In genomic region chr1:45002650-45003645, GRCh38 we compare ENCODE assay signal across 22 cellular contexts. TPM values are rescaled to one million over a fixed set of nuclear protein-coding genes. Genes with fewer than 3 reads are reported as not detected.
DNase-seq lines count a peak whose midpoint lies in the region; ATAC-seq, FAIRE-seq and TF ChIP-seq lines count a peak whose summit lies in the region.
"Had no signal": no experiment of that assay in that cellular context is flagged by ENCODE, and none has a peak within 500 bp of the region (broad histone marks: within the 10 kb centered on the region; RNA-seq: fewer than 3 reads in every experiment).

No MANE protein-coding gene starts in this region.

- TSS peak; percentile 23 for BruUV-seq in Caco-2 (replicated peaks; lab: Mats Ljungman, UMichigan)

- CTCF ChIA-PET in Caco-2 (lab: Charles Lee) (no interaction called here), H1 (lab: Charles Lee; ENCODE audit: partially characterized antibody) (interaction anchor here (0.7 to 2.3 kb wide), 2 partner anchors 11 to 167 kb away, joined by 3 to 8 read pairs; no protein-coding TSS in a partner anchor)

- no peak overlapping the region for H2BK120ac ChIP-seq in H1 (replicated peaks; ENCODE audit: low read depth, low read length)

- TF ChIP-seq EP300 in H1 (IDR thresholded peaks at IDR 0.05; ENCODE audit: borderline replicate concordance in 1 of 2, low read depth in 2 of 2, low read length in 2 of 2), result no peak

- no peaks in the 10 kb centered on the region for H3K79me2 ChIP-seq in H1 (ENCODE audit: control insufficient read depth in 1 of 2, insufficient read depth in 2 of 2, low read length in 2 of 2)

- H3K56ac ChIP-seq in H1 (replicated peaks; ENCODE audit: insufficient read length, low read depth, low read length), result no peak overlapping the region

- DNase-seq in activated T-cell treated with anti-CD3 and anti-CD28 coated beads, Interleukin-2, amount 50 U/mL, for 24 hours, result no peak
- DNase-seq in activated T-cell treated with anti-CD3 and anti-CD28 coated beads, Interleukin-2, amount 50 U/mL, for 48 hours, result no peak
- DNase-seq in Caco-2, result peak in 1 of 2 experiments; percentile 14
- no peak for DNase-seq in H1 (ENCODE audit: low read depth in 1 of 2, low spot score in 2 of 2)
- DNase-seq in neural crest cell (ENCODE audit: low read depth, low spot score), result no peak
- no peak for DNase-seq in H54 (ENCODE audit: insufficient read length, low spot score)
- DNase-seq in A172 (ENCODE audit: low spot score), result no peak
- DNase-seq: activated CD4-positive, CD25-positive, alpha-beta regulatory T cell treated with anti-CD3 and anti-CD28 coated beads, Interleukin-2, amount 50 U/mL, for 72 hours; dermis blood vessel endothelial cell; heart right ventricle; HFFc6; NCI-H1694 treated with DMSO at 0.1 percent for 48 hours; NCI-H526 treated with DMSO at 0.1 percent for 48 hours; SHP77 treated with DMSO at 0.1 percent for 48 hours; stimulated activated CD4-positive, alpha-beta T cell treated with anti-CD3 and anti-CD28 coated beads, Interleukin-4, amount 100 ng/mL, for 4 hours; T-cell had no signal

- no peak overlapping the region for H4K5ac ChIP-seq in H1 (ENCODE audit: insufficient read length, low read depth, low read length)

- H3K27me3 ChIP-seq in Caco-2 (replicated peaks; ENCODE audit: control insufficient read depth, insufficient read depth, low read length), result no peaks in the 10 kb centered on the region
- H3K27me3 ChIP-seq in H1 (replicated peaks in 1 of 4; ENCODE audit: control insufficient read depth in 3 of 4, extremely low read depth in 1 of 4, insufficient read depth in 3 of 4, low read length in 3 of 4), result no peaks in the 10 kb centered on the region
- H3K27me3 ChIP-seq: heart right ventricle had no signal

- no peaks in the 10 kb centered on the region for H3K79me1 ChIP-seq in H1 (ENCODE audit: low read depth, low read length)

- H3K4me3 Mint-ChIP-seq in activated T-cell treated with anti-CD3 and anti-CD28 coated beads, Interleukin-2, amount 50 U/mL, for 24 hours, result no peak overlapping the region
- H3K4me3 Mint-ChIP-seq in Caco-2 (ENCODE audit: unreplicated experiment), result no peak overlapping the region
- no peak overlapping the region for H3K4me3 Mint-ChIP-seq in neural crest cell
- H3K4me3 Mint-ChIP-seq: B cell, HFFc6, T-cell had no signal

- no peaks in the 10 kb centered on the region for H3K9me3 Mint-ChIP-seq in activated T-cell treated with anti-CD3 and anti-CD28 coated beads, Interleukin-2, amount 50 U/mL, for 24 hours
- no peaks in the 10 kb centered on the region for H3K9me3 Mint-ChIP-seq in Caco-2 (ENCODE audit: unreplicated experiment)
- no peaks in the 10 kb centered on the region for H3K9me3 Mint-ChIP-seq in neural crest cell
- H3K9me3 Mint-ChIP-seq: HFFc6, T-cell had no signal

- H3K23ac ChIP-seq in H1 (ENCODE audit: insufficient read length), result no peak overlapping the region

- no peak overlapping the region; the same call in 1 of the 2 replicates for H4K8ac ChIP-seq in H1 (ENCODE audit: extremely low read depth, insufficient read depth, low read length)

- no peak for TF ChIP-seq RAD21 in H1 (IDR thresholded peaks at IDR 0.05 in 1 of 2, conservative IDR thresholded peaks at IDR 0.05 in 1 of 2; ENCODE audit: low read depth in 2 of 2, low read length in 2 of 2)

- H3K36me3 ChIP-seq in Caco-2 (ENCODE audit: control insufficient read depth, insufficient read depth, low read length), result no peaks in the 10 kb centered on the region; the same call in none of the 2 replicates
- peaks cover 6 to 36% (median 16%) of the 10 kb centered on the region in 4 experiments; a peak in 7 of 8 replicates for H3K36me3 ChIP-seq in H1 (ENCODE audit: control insufficient read depth in 2 of 4, insufficient read depth in 4 of 4, low read length in 3 of 4)

- intact Hi-C loops in Caco-2 (cut with micrococcal nuclease; ENCODE audit: unreplicated experiment), result no loop called here

- no peak overlapping the region for H4K91ac ChIP-seq in H1 (replicated peaks; ENCODE audit: insufficient read length, low read length)

- peaks cover 60% of the 10 kb centered on the region for H3K36me3 Mint-ChIP-seq in activated T-cell treated with anti-CD3 and anti-CD28 coated beads, Interleukin-2, amount 50 U/mL, for 24 hours (ENCODE audit: low read depth)
- H3K36me3 Mint-ChIP-seq in Caco-2 (ENCODE audit: insufficient read depth, unreplicated experiment) (peaks cover 23% of the 10 kb centered on the region), neural crest cell (ENCODE audit: low read depth) (peaks cover 9% of the 10 kb centered on the region)

- H2BK20ac ChIP-seq in H1 (ENCODE audit: low read length), result no peak overlapping the region

- peak overlapping the region; percentile 35; the same call in 1 of the 2 replicates for H2BK5ac ChIP-seq in H1 (ENCODE audit: low read depth, low read length)

- no peak overlapping the region for H3K4ac ChIP-seq in H1 (replicated peaks; ENCODE audit: insufficient read length, low read depth, low read length)

- no peaks in the 10 kb centered on the region for H3K27me3 Mint-ChIP-seq in activated T-cell treated with anti-CD3 and anti-CD28 coated beads, Interleukin-2, amount 50 U/mL, for 24 hours
- H3K27me3 Mint-ChIP-seq in Caco-2 (ENCODE audit: insufficient read depth, unreplicated experiment), result no peaks in the 10 kb centered on the region
- no peaks in the 10 kb centered on the region for H3K27me3 Mint-ChIP-seq in neural crest cell (ENCODE audit: low read depth)
- H3K27me3 Mint-ChIP-seq: B cell, T-cell had no signal

- no peak overlapping the region for H2BK15ac ChIP-seq in H1 (ENCODE audit: low read length)

- no peak overlapping the region for H2AK5ac ChIP-seq in H1 (ENCODE audit: low read depth, low read length)

- H2AFZ ChIP-seq in H1 (ENCODE audit: low read length), result no peak overlapping the region

- no peaks in the 10 kb centered on the region for H3K4me1 ChIP-seq in Caco-2
- no peaks in the 10 kb centered on the region for H3K4me1 ChIP-seq in H1 (replicated peaks in 1 of 4; ENCODE audit: control insufficient read depth in 3 of 4, insufficient read depth in 4 of 4, low read length in 3 of 4)

- H3K18ac ChIP-seq in H1 (ENCODE audit: extremely low read depth, low read length), result no peak overlapping the region

- no peaks in the 10 kb centered on the region for H3K23me2 ChIP-seq in H1 (ENCODE audit: low read depth, low read length)

- H3K9ac ChIP-seq in H1 (replicated peaks in 1 of 4; ENCODE audit: extremely low read depth in 1 of 4, low read depth in 3 of 4, low read length in 3 of 4), result no peak overlapping the region; a peak in 1 of 7 replicates
- H3K9ac ChIP-seq: KMS-11 had no signal

- TF ChIP-seq CTCF in Caco-2 (IDR thresholded peaks at IDR 0.05; ENCODE audit: insufficient read depth in 1 of 2, low read depth in 1 of 2, low read length in 1 of 2, severe bottlenecking in 1 of 2, unreplicated experiment in 1 of 2), result no peak
- TF ChIP-seq CTCF in H1 (IDR thresholded peaks at IDR 0.05; ENCODE audit: control extremely low read depth in 1 of 3, insufficient read depth in 1 of 3, low read depth in 1 of 3, low read length in 3 of 3), result no peak
- TF ChIP-seq CTCF in neural crest cell (conservative IDR thresholded peaks at IDR 0.05), result no peak

- H3K4me3 ChIP-seq in Caco-2 (ENCODE audit: low read depth, low read length) (no peak overlapping the region), H1 (ENCODE audit: extremely low read depth in 1 of 4, insufficient read depth in 2 of 4, low read depth in 3 of 4, low read length in 4 of 4) (no peak overlapping the region)
- H3K4me3 ChIP-seq: heart right ventricle had no signal

- peaks cover 0 to 6% of the 10 kb centered on the region in 2 experiments for H4K20me1 ChIP-seq in H1 (replicated peaks in 1 of 2; ENCODE audit: control insufficient read depth in 1 of 2, insufficient read depth in 2 of 2, low read length in 2 of 2)

- POLR2A ChIA-PET in Caco-2 (lab: Charles Lee), result interaction anchor here (0.8 to 1.1 kb wide), 2 partner anchors 8 to 10 kb away, joined by 3 to 7 read pairs; partner anchors contain the start of gene HECTD3
- POLR2A ChIA-PET in H1 (lab: Charles Lee; ENCODE audit: partially characterized antibody), result interaction anchor here (0.8 to 1.8 kb wide), 2 partner anchors 9 to 227 kb away, joined by 3 to 9 read pairs; partner anchors contain the start of genes HECTD3, RPS8 and UROD

- TF ChIP-seq POLR2A in H1 (IDR thresholded peaks at IDR 0.05; ENCODE audit: control extremely low read depth in 1 of 2, low read depth in 2 of 2, low read length in 2 of 2), result no peak
- no peak for TF ChIP-seq POLR2A in H54 (IDR thresholded peaks at IDR 0.05; ENCODE audit: low read depth, low read length)

- H3K4me2 ChIP-seq in H1 (ENCODE audit: insufficient read depth in 1 of 2, low read depth in 2 of 2, low read length in 2 of 2), result no peak overlapping the region
- H3K4me2 ChIP-seq: KMS-11 had no signal

- FAIRE-seq in H1 (lab: Jason Lieb, UNC) (no peak), H54 (lab: Jason Lieb, UNC) (no peak)
- FAIRE-seq: A204.1, GM12892, TTC549 had no signal

- H3K27ac ChIP-seq in H1 (ENCODE audit: low read depth, low read length), result no peak overlapping the region
- H3K27ac ChIP-seq: heart right ventricle, KMS-11 had no signal

- H2BK12ac ChIP-seq in H1 (ENCODE audit: low read depth, low read length), result no peak overlapping the region

- peak overlapping the region; percentile 22 for H3K27ac Mint-ChIP-seq in activated T-cell treated with anti-CD3 and anti-CD28 coated beads, Interleukin-2, amount 50 U/mL, for 24 hours
- H3K27ac Mint-ChIP-seq in Caco-2 (ENCODE audit: unreplicated experiment) (no peak overlapping the region), neural crest cell (ENCODE audit: unreplicated experiment) (peak overlapping the region; percentile 27)
- H3K27ac Mint-ChIP-seq: B cell, HFFc6 had no signal

- peaks cover 6% of the 10 kb centered on the region for H3K4me1 Mint-ChIP-seq in activated T-cell treated with anti-CD3 and anti-CD28 coated beads, Interleukin-2, amount 50 U/mL, for 24 hours (ENCODE audit: low read depth)
- peaks cover 11% of the 10 kb centered on the region for H3K4me1 Mint-ChIP-seq in Caco-2 (ENCODE audit: low read depth, unreplicated experiment)
- no peaks in the 10 kb centered on the region for H3K4me1 Mint-ChIP-seq in neural crest cell

- H3K9me3 ChIP-seq in Caco-2, result no peaks in the 10 kb centered on the region
- no peaks in the 10 kb centered on the region for H3K9me3 ChIP-seq in H1 (ENCODE audit: insufficient read depth in 2 of 2, low read depth in 1 of 2, low read length in 1 of 2)
- H3K9me3 ChIP-seq: heart right ventricle had no signal

- 94% methylated on average over 17 of the region's 17 CpGs; no CpG with 5 or more reads in 1 of the 2 experiments for WGBS in H1 (ENCODE audit: extremely low coverage in 1 of 2, insufficient coverage in 1 of 2, insufficient read length in 1 of 2, insufficient replicate concordance in 2 of 2, low coverage in 1 of 2, low lambda C conversion rate in 2 of 2, missing lambda C conversion rate in 1 of 2), 2 experiments

- H3K14ac ChIP-seq in H1 (ENCODE audit: insufficient read length), result no peak overlapping the region

- no peak for ATAC-seq in GM19351 (IDR thresholded peaks at IDR 0.05; ENCODE audit: unreplicated experiment)
- ATAC-seq: heart right ventricle, T-cell had no signal

RNA-seq across cellular contexts. Expression of gene HECTD3, which starts 8.2 kb away (rescaled TPM):
- total RNA-seq in Caco-2 (2022) (28.8 and 29.4 TPM in 2 replicates), neural crest cell (26.8 and 29.3 TPM in 2 replicates)
- 31.1 and 32.9 TPM in 2 replicates for total RNA-seq in H1 (2021; fragmentation: NEBNext Ultra II Directional; extraction: Animal tissue kit (Norgen Biotek cat#: 25700))
- polyA plus RNA-seq in H1 (2011; rRNA removed), result 51.6 and 52.7 TPM in 2 replicates
- 36.1 TPM for polyA plus RNA-seq in H1 (2011; cell fraction: cytosol; rRNA removed)
- 54.0 TPM for polyA plus RNA-seq in H1 (2011; cell fraction: nucleus; rRNA removed)
- polyA plus RNA-seq in H1 (2012, experiment 1 of 2), result 31.5 to 38.4 TPM (median 36.8 TPM) in 4 replicates
- polyA plus RNA-seq in H1 (2012, experiment 2 of 2), result 40.8 TPM
- 23.2 TPM for polyA plus RNA-seq in H1 (2013, experiment 1 of 2)
- polyA plus RNA-seq in H1 (2013, experiment 2 of 2), result 22.1 TPM
- polyA minus RNA-seq in H1 (2011; rRNA and poly(A)+ RNA removed), result 48.2 and 48.8 TPM in 2 replicates
- 21.4 TPM for polyA minus RNA-seq in H1 (2011; cell fraction: cytosol; rRNA and poly(A)+ RNA removed)
- 14.6 TPM for polyA minus RNA-seq in H1 (2011; cell fraction: nucleus; rRNA and poly(A)+ RNA removed)
- 20.5 and 28.4 TPM in 2 replicates for total RNA-seq in A172 (2014; rRNA removed; shearing (Covaris generic))

RNA-seq across cellular contexts. Expression of gene UROD, which starts 9.1 kb away (rescaled TPM):
- total RNA-seq in Caco-2 (2022), result 44.8 and 54.3 TPM in 2 replicates
- 86.6 TPM in 2 replicates for total RNA-seq in H1 (2021; fragmentation: NEBNext Ultra II Directional; extraction: Animal tissue kit (Norgen Biotek cat#: 25700))
- 210 and 220 TPM in 2 replicates for polyA plus RNA-seq in H1 (2011; rRNA removed)
- polyA plus RNA-seq in H1 (2011; cell fraction: cytosol; rRNA removed), result 197 TPM
- polyA plus RNA-seq in H1 (2011; cell fraction: nucleus; rRNA removed), result 231 TPM
- polyA plus RNA-seq in H1 (2012, experiment 1 of 2), result 81.1 to 107 TPM (median 105 TPM) in 4 replicates
- 151 TPM for polyA plus RNA-seq in H1 (2012, experiment 2 of 2)
- polyA plus RNA-seq in H1 (2013, experiment 1 of 2), result 73.5 TPM
- polyA plus RNA-seq in H1 (2013, experiment 2 of 2), result 69.4 TPM
- polyA minus RNA-seq in H1 (2011; rRNA and poly(A)+ RNA removed), result 111 and 119 TPM in 2 replicates
- 44.8 TPM for polyA minus RNA-seq in H1 (2011; cell fraction: cytosol; rRNA and poly(A)+ RNA removed)
- 58.1 TPM for polyA minus RNA-seq in H1 (2011; cell fraction: nucleus; rRNA and poly(A)+ RNA removed)
- 76.1 and 77.4 TPM in 2 replicates for total RNA-seq in neural crest cell
- 121 and 123 TPM in 2 replicates for total RNA-seq in A172 (2014; rRNA removed; shearing (Covaris generic))

RNA-seq across cellular contexts. Expression of gene EIF2B3, which starts 16.6 kb away (rescaled TPM):
- total RNA-seq in Caco-2 (2022) (22.5 and 24.3 TPM in 2 replicates), neural crest cell (29.2 and 30.8 TPM in 2 replicates)
- total RNA-seq in H1 (2021; fragmentation: NEBNext Ultra II Directional; extraction: Animal tissue kit (Norgen Biotek cat#: 25700)), result 31.2 and 34.5 TPM in 2 replicates
- polyA plus RNA-seq in H1 (2011; rRNA removed), result 11.9 and 19.1 TPM in 2 replicates
- 28.2 TPM for polyA plus RNA-seq in H1 (2011; cell fraction: cytosol; rRNA removed)
- polyA plus RNA-seq in H1 (2011; cell fraction: nucleus; rRNA removed), result 7.4 TPM
- 27.6 to 34.4 TPM (median 29.1 TPM) in 4 replicates for polyA plus RNA-seq in H1 (2012, experiment 1 of 2)
- 4.4 TPM for polyA plus RNA-seq in H1 (2012, experiment 2 of 2)
- 24.1 TPM for polyA plus RNA-seq in H1 (2013, experiment 1 of 2)
- 24.9 TPM for polyA plus RNA-seq in H1 (2013, experiment 2 of 2)
- 24.6 and 30.0 TPM in 2 replicates for polyA minus RNA-seq in H1 (2011; rRNA and poly(A)+ RNA removed)
- polyA minus RNA-seq in H1 (2011; cell fraction: cytosol; rRNA and poly(A)+ RNA removed), result 13.4 TPM
- 28.6 TPM for polyA minus RNA-seq in H1 (2011; cell fraction: nucleus; rRNA and poly(A)+ RNA removed)
- 44.8 and 56.7 TPM in 2 replicates for total RNA-seq in A172 (2014; rRNA removed; shearing (Covaris generic))
